Comparison of ENCODE assay signal across 1 cellular context in the genomic region with DNA sequence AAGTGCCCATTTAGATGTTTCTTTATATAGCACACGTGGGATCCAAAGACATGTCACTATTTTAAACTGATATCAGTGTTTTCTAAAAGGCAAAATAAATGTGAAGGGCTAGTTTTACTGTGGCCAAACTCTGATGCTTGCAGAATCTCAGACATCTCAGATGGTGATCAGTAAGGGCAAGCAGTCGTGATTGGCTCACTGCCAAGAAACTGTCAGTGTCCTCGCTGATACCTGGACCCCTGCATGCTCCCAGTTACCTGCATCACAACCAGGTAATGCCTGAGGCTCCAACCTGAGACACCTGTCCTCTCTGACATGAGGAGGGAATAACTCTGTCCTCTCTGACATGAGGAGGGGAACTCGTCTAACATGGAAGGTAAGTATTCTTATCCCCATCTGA.
TF ChIP-seq lines count a peak whose summit lies in the region.

No MANE protein-coding gene starts in this region.

TF ChIP-seq in IMR-90, 13 proteins besides CTCF, POLR2A, EP300 and RAD21 (continued from another document):
- no peak for TF ChIP-seq RFX5 (IDR thresholded peaks at IDR 0.05; ENCODE audit: low read depth, low read length)
- TF ChIP-seq FOS (IDR thresholded peaks at IDR 0.05; ENCODE audit: low read depth, low read length), result no peak
